Comparison of ENCODE assay signal across 8 cellular contexts in the genomic region with DNA sequence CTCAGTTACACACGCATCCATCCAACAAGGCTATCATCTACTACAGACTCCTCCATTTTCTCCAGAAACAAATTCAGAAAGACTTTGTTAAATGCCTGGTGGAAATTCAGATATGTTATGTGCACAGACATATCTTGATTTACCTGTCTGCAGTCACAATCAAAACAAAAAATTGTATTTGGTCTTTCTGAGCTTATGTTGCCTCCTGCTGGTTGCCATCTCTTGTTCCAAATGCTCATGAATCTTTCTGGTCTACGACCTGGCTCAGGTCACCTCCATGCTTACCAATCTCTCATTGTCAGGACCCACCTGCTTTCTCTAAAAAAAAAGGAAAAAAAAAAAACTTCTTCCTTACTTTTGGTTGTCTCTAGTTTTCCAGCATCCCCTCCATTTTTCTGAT.
DNase-seq lines count a peak whose midpoint lies in the region; ATAC-seq and TF ChIP-seq lines count a peak whose summit lies in the region.

No MANE protein-coding gene starts in this region.

- H3K4me1 ChIP-seq in ascending aorta: peaks cover 0 to 7% of the 10 kb centered on the region in 2 donors

- TF ChIP-seq CTCF in BJ (IDR thresholded peaks at IDR 0.05; ENCODE audit: insufficient read depth, low read depth, low read length) (peak; percentile 34), ascending aorta (IDR thresholded peaks at IDR 0.05) (peak; percentile 10 to 40 (median 20))

- no peaks in the 10 kb centered on the region for H3K9me3 ChIP-seq in ascending aorta

- DNase-seq in BJ (ENCODE audit: low read depth) (no peak), ascending aorta (ENCODE audit: low spot score in 2 of 2) (no peak), left lobe of liver (ENCODE audit: low spot score) (no peak), caudate nucleus (lab: John Stamatoyannopoulos, UW) (no peak), occipital lobe (lab: John Stamatoyannopoulos, UW) (no peak), NCI-H2196 (lab: John Stamatoyannopoulos, UW; ENCODE audit: unreplicated experiment) (no peak)

- POLR2A ChIA-PET in BJ (lab: Charles Lee): no interaction called here

- H3K27me3 ChIP-seq in BJ (ENCODE audit: control insufficient read depth, insufficient read depth, low read length): no peaks in the 10 kb centered on the region
- no peaks in the 10 kb centered on the region for H3K27me3 ChIP-seq in ascending aorta

- no peaks in the 10 kb centered on the region for H3K36me3 ChIP-seq in BJ (ENCODE audit: control insufficient read depth, insufficient read depth, low read length)
- H3K36me3 ChIP-seq in ascending aorta: no peaks in the 10 kb centered on the region

- TF ChIP-seq RAD21 in Ishikawa (IDR thresholded peaks at IDR 0.05; ENCODE audit: low read depth): peak; percentile 72

- TF ChIP-seq EP300 in Ishikawa (IDR thresholded peaks at IDR 0.05; ENCODE audit: borderline replicate concordance): no peak

- no peak overlapping the region for H3K4me3 ChIP-seq in BJ (ENCODE audit: low read depth, low read length)
- no peak overlapping the region for H3K4me3 ChIP-seq in ascending aorta

- H3K27ac ChIP-seq in ascending aorta (no peak overlapping the region), caudate nucleus (ENCODE audit: low read depth, low read length) (no peak overlapping the region)

- CTCF ChIA-PET in BJ (lab: Yijun Ruan, JAX): interaction anchor here (0.7 to 1.6 kb wide), 4 partner anchors 14 to 212 kb away, joined by 3 to 7 read pairs (median 4); no protein-coding TSS in a partner anchor

- intact Hi-C loops in ascending aorta (cut with DNase I): loop anchor here (2.0 to 10.0 kb wide), 4 partner anchors 28 to 410 kb away; no protein-coding TSS in a partner anchor

- peak; percentile 83 for ATAC-seq in left lobe of liver
- no peak for ATAC-seq in GM19397 (IDR thresholded peaks at IDR 0.05; ENCODE audit: unreplicated experiment)

TF ChIP-seq in Ishikawa, 13 proteins besides CTCF, POLR2A, EP300 and RAD21:
- TF ChIP-seq TAF1 (IDR thresholded peaks at IDR 0.05; ENCODE audit: low read depth) (no peak), CREB1 (IDR thresholded peaks at IDR 0.05; ENCODE audit: low read depth) (no peak), FOXM1 (IDR thresholded peaks at IDR 0.05; ENCODE audit: borderline replicate concordance, low read depth) (no peak), USF1 (IDR thresholded peaks at IDR 0.05) (no peak), NFIC (IDR thresholded peaks at IDR 0.05) (no peak), EGR1 (IDR thresholded peaks at IDR 0.05) (no peak), TCF12 (IDR thresholded peaks at IDR 0.05; ENCODE audit: low read depth) (no peak), TEAD4 (IDR thresholded peaks at IDR 0.05) (no peak), MAX (IDR thresholded peaks at IDR 0.05) (no peak), CEBPB (IDR thresholded peaks at IDR 0.05) (no peak), YY1 (IDR thresholded peaks at IDR 0.05; ENCODE audit: low read depth) (no peak), ZBTB7A (IDR thresholded peaks at IDR 0.05; ENCODE audit: low read depth) (no peak), REST (IDR thresholded peaks at IDR 0.05; ENCODE audit: low read depth) (no peak)
